ENCODE assay signal across 22 cellular contexts in the genomic region with DNA sequence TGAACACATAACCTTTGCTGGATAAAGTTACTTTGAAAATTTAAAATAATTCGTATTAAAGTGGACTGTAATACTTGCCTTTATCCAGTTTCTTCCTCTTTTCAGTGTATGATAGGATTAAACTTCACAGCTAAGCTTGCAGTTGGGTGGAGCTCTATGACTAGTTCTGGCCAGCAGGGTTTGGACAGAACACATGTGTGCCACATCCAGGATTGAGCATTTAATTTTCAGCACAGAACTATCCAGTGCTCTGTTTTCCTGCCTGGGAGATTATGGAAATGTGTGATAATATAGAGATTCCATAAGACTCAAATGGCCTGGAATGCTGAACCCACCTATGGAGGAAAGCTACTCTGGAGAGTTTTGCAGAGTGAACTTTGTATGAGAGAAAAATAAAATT.
DNase-seq lines count a peak whose midpoint lies in the region; ATAC-seq, FAIRE-seq and TF ChIP-seq lines count a peak whose summit lies in the region.
"Had no signal": no experiment of that assay in that cellular context is flagged by ENCODE, and none has a peak within 500 bp of the region (broad histone marks: within the 10 kb centered on the region; RNA-seq: fewer than 3 reads in every experiment).

No MANE protein-coding gene starts in this region.

- H3K4me1 ChIP-seq in adipocyte (ENCODE audit: control insufficient read depth, insufficient read depth, low read length) (no peaks in the 10 kb centered on the region), pancreas (no peaks in the 10 kb centered on the region), gastrocnemius medialis (no peaks in the 10 kb centered on the region)
- H3K4me1 ChIP-seq: BLaER1 treated with 17β-estradiol and CSF1 and Interleukin-3, amounts not matched to agents 10 nM and 100 nM; SJCRH30 had no signal

- H3K27ac ChIP-seq in pancreas (no peak overlapping the region), gastrocnemius medialis (no peak overlapping the region)
- H3K27ac ChIP-seq: BLaER1 treated with 17β-estradiol and CSF1 and Interleukin-3, amounts not matched to agents 10 nM and 100 nM; PC-9; SJCRH30 had no signal

- peak; percentile 27 for TF ChIP-seq CTCF in AG09309 (IDR thresholded peaks at IDR 0.05; ENCODE audit: control insufficient read depth, insufficient read depth, low read depth, low read length, missing control alignments)
- TF ChIP-seq CTCF in fibroblast of the aortic adventitia (IDR thresholded peaks at IDR 0.05; ENCODE audit: insufficient read depth, low read length): peak; percentile 38
- no peak for TF ChIP-seq CTCF in pancreas (IDR thresholded peaks at IDR 0.05)
- TF ChIP-seq CTCF in gastrocnemius medialis (IDR thresholded peaks at IDR 0.05 in 4 of 5, conservative IDR thresholded peaks at IDR 0.05 in 1 of 5): no peak

- H3K36me3 ChIP-seq in adipocyte (ENCODE audit: control insufficient read depth, insufficient read depth, low read length, severe bottlenecking): no peaks in the 10 kb centered on the region
- H3K36me3 ChIP-seq in pancreas: no peaks in the 10 kb centered on the region
- no peaks in the 10 kb centered on the region for H3K36me3 ChIP-seq in gastrocnemius medialis
- H3K36me3 ChIP-seq: BLaER1 treated with 17β-estradiol and CSF1 and Interleukin-3, amounts not matched to agents 10 nM and 100 nM; SJCRH30 had no signal

- H3K9ac ChIP-seq in adipocyte (ENCODE audit: low read length): no peak overlapping the region
- H3K9ac ChIP-seq: BLaER1 treated with 17β-estradiol and CSF1 and Interleukin-3, amounts not matched to agents 10 nM and 100 nM had no signal

- WGBS in pancreas, 2 donors: 40 to 90% methylated on average over 1 of the region's 1 CpG

- DNase-seq in AG09309 (ENCODE audit: low read depth) (no peak), LHCN-M2 (ENCODE audit: low read depth) (peak; percentile 18), adipocyte (ENCODE audit: low read depth) (peak; percentile 34), fibroblast of the aortic adventitia (ENCODE audit: low read depth) (peak; percentile 37), pancreas (no peak), gastrocnemius medialis (no peak)
- DNase-seq: Calu3; CD8-positive, alpha-beta T cell; DMS53; KBM-7; NCI-H1105 treated with DMSO at 0.1 percent for 48 hours; NCI-H1694; NCI-H2081 treated with DMSO at 0.1 percent for 48 hours; NCI-H446 treated with DMSO at 0.1 percent for 48 hours; PC-9; SJCRH30 had no signal

- intact Hi-C loops in pancreas (cut with DNase I): no loop called here
- intact Hi-C loops in gastrocnemius medialis (cut with DNase I; ENCODE audit: low total_unique reads): no loop called here

- no peak for FAIRE-seq in pancreas (lab: Jason Lieb, UNC)
- FAIRE-seq: A204.1, GM12878, H1 had no signal

- ATAC-seq in HG03354 (IDR thresholded peaks at IDR 0.05; ENCODE audit: poor library complexity, severe bottlenecking, unreplicated experiment) (no peak), pancreas (no peak), GM18867 (IDR thresholded peaks at IDR 0.05; ENCODE audit: unreplicated experiment) (no peak), gastrocnemius medialis (no peak)
- ATAC-seq: CD8-positive, alpha-beta T cell; GM12878 had no signal

- H3K9me3 ChIP-seq in adipocyte (ENCODE audit: control insufficient read depth, low read length) (peaks cover 6% of the 10 kb centered on the region), pancreas (no peaks in the 10 kb centered on the region), gastrocnemius medialis (no peaks in the 10 kb centered on the region)
- H3K9me3 ChIP-seq: SJCRH30 had no signal

- H3K4me3 ChIP-seq in AG09309 (ENCODE audit: control insufficient read depth, low read depth, low read length) (no peak overlapping the region), adipocyte (ENCODE audit: low read length) (no peak overlapping the region), fibroblast of the aortic adventitia (ENCODE audit: low read depth, low read length) (no peak overlapping the region), pancreas (no peak overlapping the region), gastrocnemius medialis (no peak overlapping the region)
- H3K4me3 ChIP-seq: BLaER1 treated with 17β-estradiol and CSF1 and Interleukin-3, amounts not matched to agents 10 nM and 100 nM; GM12878; PC-9; SJCRH30 had no signal

- in situ Hi-C loops in gastrocnemius medialis (cut with MboI; ENCODE audit: low sequenced_read_pairs in 4 of 4): no loop called here

- H3K27me3 ChIP-seq in adipocyte (replicated peaks; ENCODE audit: control insufficient read depth, insufficient read depth, low read length): no peaks in the 10 kb centered on the region
- no peaks in the 10 kb centered on the region for H3K27me3 ChIP-seq in pancreas
- H3K27me3 ChIP-seq in gastrocnemius medialis: no peaks in the 10 kb centered on the region
- H3K27me3 ChIP-seq: BLaER1 treated with 17β-estradiol and CSF1 and Interleukin-3, amounts not matched to agents 10 nM and 100 nM; SJCRH30 had no signal

- TF ChIP-seq POLR2A in gastrocnemius medialis (IDR thresholded peaks at IDR 0.05): no peak

Comparison
In these comparisons a context has a peak if more than half of its experiments do, and no peak if none do; other contexts are left out.
1. DNase-seq: peak in LHCN-M2 (single experiment), adipocyte (single experiment) and fibroblast of the aortic adventitia (single experiment); none in AG09309 (single experiment), pancreas (0 of 6) and gastrocnemius medialis (0 of 2).
2. CTCF ChIP-seq: peak in AG09309 (single experiment) and fibroblast of the aortic adventitia (single experiment); none in pancreas (0 of 4) and gastrocnemius medialis (0 of 5).